20 cellular contexts compared by ENCODE assay signal in the genomic region with DNA sequence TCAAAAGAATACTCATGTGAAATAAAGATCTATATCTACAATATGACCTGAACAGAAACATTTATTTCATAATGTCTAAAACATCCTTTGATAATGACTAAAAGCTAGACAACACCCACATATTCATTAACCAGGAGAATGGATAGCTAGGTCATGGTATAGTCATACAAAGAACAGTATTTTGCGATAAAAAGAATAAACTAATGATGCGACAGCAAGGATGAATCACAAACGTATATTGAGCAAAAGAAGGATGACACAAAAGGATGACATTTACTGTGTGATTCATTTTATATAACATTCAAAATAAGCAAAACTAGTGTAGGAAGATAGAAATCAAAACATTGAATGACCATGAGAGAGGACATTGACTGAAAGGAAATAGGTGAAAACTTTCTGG.
"Had no signal": no experiment of that assay in that cellular context is flagged by ENCODE, and none has a peak within 500 bp of the region (broad histone marks: within the 10 kb centered on the region; RNA-seq: fewer than 3 reads in every experiment).

No MANE protein-coding gene starts in this region.

- H3K36me3 ChIP-seq: left ventricle myocardium inferior, neutrophil, tibial nerve, vagina had no signal

- H3K9me3 Mint-ChIP-seq: activated naive CD8-positive, alpha-beta T cell treated with anti-CD3 and anti-CD28 coated beads, Interleukin-2, amount 10 ng/mL, durations not matched to agents 7 days and 5 days had no signal

- H3K36me3 Mint-ChIP-seq: activated naive CD8-positive, alpha-beta T cell treated with anti-CD3 and anti-CD28 coated beads, Interleukin-2, amount 10 ng/mL, durations not matched to agents 7 days and 5 days; natural killer cell; stimulated activated naive B cell treated with anti-CD40 and anti-IgM and Interleukin-4, amounts not matched to agents 10 μg/mL and 1 μg/mL and 100 μg/mL, for 72 hours had no signal

- DNase-seq: activated CD4-positive, alpha-beta T cell treated with anti-CD3 and anti-CD28 coated beads, Interleukin-2, amount 50 U/mL, for 1 hour; activated CD8-positive, alpha-beta memory T cell treated with anti-CD3 and anti-CD28 coated beads for 24 hours; activated naive CD8-positive, alpha-beta T cell treated with anti-CD3 and anti-CD28 coated beads, Interleukin-2, amount 10 ng/mL, durations not matched to agents 7 days and 5 days; aorta; dermis blood vessel endothelial cell; effector memory CD8-positive, alpha-beta T cell; hypothalamus; left ventricle myocardium inferior; mesenchymal stem cell; natural killer cell; posterior cingulate gyrus; retina; stimulated activated CD4-positive, alpha-beta T cell treated with anti-CD3 and anti-CD28 coated beads, Interleukin-15, amount 100 ng/mL, for 24 hours; stimulated activated CD4-positive, alpha-beta T cell treated with anti-CD3 and anti-CD28 coated beads, Interleukin-4, amount 100 ng/mL, for 1 hour; stimulated activated naive B cell treated with anti-CD40 and anti-IgM and Interleukin-4, amounts not matched to agents 10 μg/mL and 1 μg/mL and 100 μg/mL, for 72 hours; substantia nigra had no signal

- H3K4me3 Mint-ChIP-seq: activated naive CD8-positive, alpha-beta T cell treated with anti-CD3 and anti-CD28 coated beads, Interleukin-2, amount 10 ng/mL, durations not matched to agents 7 days and 5 days; effector memory CD8-positive, alpha-beta T cell; natural killer cell; stimulated activated naive B cell treated with anti-CD40 and anti-IgM and Interleukin-4, amounts not matched to agents 10 μg/mL and 1 μg/mL and 100 μg/mL, for 72 hours; T-helper 2 cell treated with Interferon-gamma antibody and Interleukin-4, amounts not matched to agents 5 μg/mL and 100 μg/mL, for 36 hours had no signal

- H3K27ac ChIP-seq: left ventricle myocardium inferior, neutrophil, tibial nerve, vagina had no signal

- H3K4me1 Mint-ChIP-seq: activated naive CD8-positive, alpha-beta T cell treated with anti-CD3 and anti-CD28 coated beads, Interleukin-2, amount 10 ng/mL, durations not matched to agents 7 days and 5 days; natural killer cell; stimulated activated naive B cell treated with anti-CD40 and anti-IgM and Interleukin-4, amounts not matched to agents 10 μg/mL and 1 μg/mL and 100 μg/mL, for 72 hours had no signal

- H3K27me3 Mint-ChIP-seq: activated naive CD8-positive, alpha-beta T cell treated with anti-CD3 and anti-CD28 coated beads, Interleukin-2, amount 10 ng/mL, durations not matched to agents 7 days and 5 days; effector memory CD8-positive, alpha-beta T cell; stimulated activated naive B cell treated with anti-CD40 and anti-IgM and Interleukin-4, amounts not matched to agents 10 μg/mL and 1 μg/mL and 100 μg/mL, for 72 hours had no signal

- H3K27ac Mint-ChIP-seq: activated naive CD8-positive, alpha-beta T cell treated with anti-CD3 and anti-CD28 coated beads, Interleukin-2, amount 10 ng/mL, durations not matched to agents 7 days and 5 days; effector memory CD8-positive, alpha-beta T cell; natural killer cell; stimulated activated naive B cell treated with anti-CD40 and anti-IgM and Interleukin-4, amounts not matched to agents 10 μg/mL and 1 μg/mL and 100 μg/mL, for 72 hours; T-helper 2 cell treated with Interferon-gamma antibody and Interleukin-4, amounts not matched to agents 5 μg/mL and 100 μg/mL, for 36 hours had no signal

- H3K4me3 ChIP-seq: left ventricle myocardium inferior, tibial nerve, vagina had no signal

- H3K4me1 ChIP-seq: left ventricle myocardium inferior, tibial nerve, vagina had no signal

- H3K27me3 ChIP-seq: neutrophil, tibial nerve, vagina had no signal

- H3K9me3 ChIP-seq: left ventricle myocardium inferior, neutrophil, tibial nerve, vagina had no signal
